ENCODE assay signal across 23 cellular contexts in the genomic region with DNA sequence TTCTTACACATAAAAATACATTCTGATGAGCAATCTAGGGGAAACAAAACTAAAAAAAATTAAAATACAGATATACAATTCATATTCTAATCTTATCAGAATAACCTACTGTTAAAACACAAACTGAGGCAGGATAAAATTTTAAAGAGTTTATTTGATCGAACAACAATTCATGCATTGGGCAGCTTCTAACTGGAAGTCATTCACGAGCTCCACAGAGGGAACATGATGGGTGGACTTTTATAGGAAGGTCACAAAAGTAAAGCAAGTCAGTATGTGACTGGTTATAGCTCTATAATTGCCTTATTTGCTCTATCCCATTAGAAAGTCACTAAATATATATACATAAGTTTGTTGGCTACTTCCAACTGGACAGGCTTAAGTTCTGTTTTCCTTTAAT.
"Had no signal": no experiment of that assay in that cellular context is flagged by ENCODE, and none has a peak within 500 bp of the region (broad histone marks: within the 10 kb centered on the region; RNA-seq: fewer than 3 reads in every experiment).

No MANE protein-coding gene starts in this region.

- H3K9me3 ChIP-seq: colonic mucosa, esophagus muscularis mucosa, esophagus squamous epithelium, gastrocnemius medialis, gastroesophageal sphincter, heart left ventricle, heart right ventricle had no signal

- H3K36me3 ChIP-seq: colonic mucosa, esophagus muscularis mucosa, esophagus squamous epithelium, gastrocnemius medialis, gastroesophageal sphincter, heart left ventricle, heart right ventricle had no signal

- DNase-seq: colonic mucosa; cortex of kidney; dermis blood vessel endothelial cell; dorsolateral prefrontal cortex; effector CD4-positive, alpha-beta T cell; effector CD8-positive, alpha-beta T cell; effector memory CD4-positive, alpha-beta T cell; effector memory CD8-positive, alpha-beta T cell; endodermal cell; erythroblast; esophagus squamous epithelium; foreskin fibroblast; foreskin keratinocyte; foreskin melanocyte; gastrocnemius medialis; glutamatergic neuron; head of caudate nucleus; heart left ventricle; heart right ventricle had no signal

- H3K27ac ChIP-seq: colonic mucosa, coronary artery, dorsolateral prefrontal cortex, epithelial cell of prostate, esophagus muscularis mucosa, esophagus squamous epithelium, foreskin keratinocyte, gastrocnemius medialis, gastroesophageal sphincter, heart left ventricle, heart right ventricle had no signal

- H3K4me3 ChIP-seq: colonic mucosa, coronary artery, dorsolateral prefrontal cortex, esophagus muscularis mucosa, esophagus squamous epithelium, gastrocnemius medialis, gastroesophageal sphincter, heart left ventricle, heart right ventricle had no signal

- H3K4me1 ChIP-seq: colonic mucosa, esophagus muscularis mucosa, esophagus squamous epithelium, foreskin keratinocyte, gastrocnemius medialis, gastroesophageal sphincter, heart left ventricle, heart right ventricle had no signal
